17 cellular contexts compared by ENCODE assay signal in the genomic region with DNA sequence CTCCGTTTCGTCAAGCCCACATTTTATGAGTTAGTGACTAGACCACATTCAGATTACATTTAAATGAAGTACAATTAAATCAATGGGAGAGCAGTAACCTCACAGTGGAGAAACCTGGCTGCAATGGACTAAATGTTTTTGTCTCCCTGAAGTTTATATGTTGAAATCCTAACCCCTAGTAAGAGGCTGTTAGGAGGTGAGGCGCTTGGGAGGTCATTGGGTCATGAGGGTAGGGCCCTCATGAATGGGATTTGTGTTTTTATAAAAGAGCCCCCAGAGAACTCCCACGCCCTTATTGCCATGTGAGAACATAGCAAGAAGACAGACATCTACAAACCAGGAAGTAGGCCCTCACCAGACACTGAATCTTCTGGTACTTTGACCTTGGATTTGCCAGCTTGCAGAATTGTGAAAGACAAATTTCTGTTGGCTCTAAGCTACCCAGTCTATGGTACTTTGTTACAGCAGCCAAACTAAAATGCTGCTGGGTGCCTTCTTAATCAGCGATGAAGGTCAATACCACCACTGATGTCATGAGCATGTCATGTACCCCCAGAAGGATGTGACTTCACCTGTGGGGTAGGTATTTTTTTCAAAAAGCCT.
DNase-seq lines count a peak whose midpoint lies in the region; ATAC-seq and TF ChIP-seq lines count a peak whose summit lies in the region.
"Had no signal": no experiment of that assay in that cellular context is flagged by ENCODE, and none has a peak within 500 bp of the region (broad histone marks: within the 10 kb centered on the region; RNA-seq: fewer than 3 reads in every experiment).

No MANE protein-coding gene starts in this region.

- no peak for TF ChIP-seq CTCF in spleen (IDR thresholded peaks at IDR 0.05 in 8 of 11, conservative IDR thresholded peaks at IDR 0.05 in 3 of 11)
- no peak for TF ChIP-seq CTCF in stomach (IDR thresholded peaks at IDR 0.05)

- 76 to 82% (median 78%) methylated on average over 5 of the region's 5 CpGs for WGBS in spleen, 5 donors
- 91 to 95% (median 93%) methylated on average over 5 of the region's 5 CpGs for WGBS in stomach, 5 donors

- no peaks in the 10 kb centered on the region for H3K27me3 ChIP-seq in spleen (replicated peaks in 1 of 7)
- H3K27me3 ChIP-seq in stomach = no peaks in the 10 kb centered on the region
- H3K27me3 ChIP-seq: colonic mucosa, suprapubic skin had no signal

- H3K4me1 ChIP-seq in spleen (peaks cover 7 to 38% (median 23%) of the 10 kb centered on the region in 6 donors), stomach (peaks cover 0 to 7% (median 0%) of the 10 kb centered on the region in 4 donors)
- H3K4me1 ChIP-seq: colonic mucosa had no signal

- H3K27me3 Mint-ChIP-seq in activated CD4-positive, alpha-beta T cell treated with anti-CD3 and anti-CD28 coated beads for 36 hours = peaks cover 3% of the 10 kb centered on the region

- TF ChIP-seq POLR2A in spleen (IDR thresholded peaks at IDR 0.05) (no peak), stomach (IDR thresholded peaks at IDR 0.05) (no peak)

- POLR2A ChIA-PET in activated CD4-positive, alpha-beta T cell treated with anti-CD3 and anti-CD28 coated beads for 36 hours (lab: Charles Lee) = interaction anchor here (1.1 kb wide), 1 partner anchor 33 kb away, joined by 3 read pairs; no protein-coding TSS in a partner anchor

- H3K9me3 ChIP-seq in spleen (no peaks in the 10 kb centered on the region), stomach (no peaks in the 10 kb centered on the region)
- H3K9me3 ChIP-seq: colonic mucosa, suprapubic skin had no signal

- no peak overlapping the region for H3K4me3 Mint-ChIP-seq in activated CD4-positive, alpha-beta T cell treated with anti-CD3 and anti-CD28 coated beads for 36 hours
- H3K4me3 Mint-ChIP-seq: endodermal cell had no signal

- H3K36me3 Mint-ChIP-seq in activated CD4-positive, alpha-beta T cell treated with anti-CD3 and anti-CD28 coated beads for 36 hours (ENCODE audit: low read depth) = no peaks in the 10 kb centered on the region
- H3K36me3 Mint-ChIP-seq: activated naive CD8-positive, alpha-beta T cell treated with anti-CD3 and anti-CD28 coated beads, Interleukin-2, amount 10 ng/mL, durations not matched to agents 7 days and 5 days had no signal

- CTCF ChIA-PET in activated CD4-positive, alpha-beta T cell treated with anti-CD3 and anti-CD28 coated beads for 36 hours (lab: Charles Lee) = interaction anchor here (0.5 to 2.3 kb wide), 3 partner anchors 11 to 163 kb away, joined by 3 to 8 read pairs (median 3); no protein-coding TSS in a partner anchor

- H3K9me3 Mint-ChIP-seq in activated CD4-positive, alpha-beta T cell treated with anti-CD3 and anti-CD28 coated beads for 36 hours (ENCODE audit: low read depth) = no peaks in the 10 kb centered on the region
- H3K9me3 Mint-ChIP-seq: activated naive CD8-positive, alpha-beta T cell treated with anti-CD3 and anti-CD28 coated beads, Interleukin-2, amount 10 ng/mL, durations not matched to agents 7 days and 5 days; endodermal cell had no signal

- no peak for DNase-seq in activated CD4-positive, alpha-beta T cell treated with anti-CD3 and anti-CD28 coated beads for 36 hours
- no peak for DNase-seq in activated CD4-positive, alpha-beta T cell treated with anti-CD3 and anti-CD28 coated beads, Interleukin-2, amount 50 U/mL, for 1 hour
- DNase-seq in NCI-H526 (lab: John Stamatoyannopoulos, UW) = peak; percentile 53 to 77
- no peak for DNase-seq in left lobe of liver (ENCODE audit: low spot score)
- no peak for DNase-seq in spleen
- DNase-seq in C1 segment of cervical spinal cord (lab: John Stamatoyannopoulos, UW) = no peak
- DNase-seq in stomach = no peak
- DNase-seq: activated naive CD8-positive, alpha-beta T cell treated with anti-CD3 and anti-CD28 coated beads, Interleukin-2, amount 10 ng/mL, durations not matched to agents 7 days and 5 days; Calu3; colonic mucosa; MM.1S; NCI-H1930; NK-92 treated with Interleukin-12 subunit alpha and Interleukin-12 subunit beta, amount 100 ng/mL, for 24 hours had no signal

- peaks cover 12% of the 10 kb centered on the region for H3K4me1 Mint-ChIP-seq in activated CD4-positive, alpha-beta T cell treated with anti-CD3 and anti-CD28 coated beads for 36 hours

- H3K4me3 ChIP-seq in spleen (no peak overlapping the region), stomach (no peak overlapping the region)
- H3K4me3 ChIP-seq: colonic mucosa, suprapubic skin had no signal

- no peak for ATAC-seq in activated CD4-positive, alpha-beta T cell treated with anti-CD3 and anti-CD28 coated beads for 36 hours
- ATAC-seq in left lobe of liver (peak; percentile 86), HG02571 (IDR thresholded peaks at IDR 0.05; ENCODE audit: unreplicated experiment) (no peak)
- ATAC-seq: activated CD4-positive, CD25-positive, alpha-beta regulatory T cell treated with anti-CD3 and anti-CD28 coated beads, Interleukin-2, amount 50 U/mL, for 24 hours had no signal

- peak overlapping the region; percentile 76 for H3K27ac Mint-ChIP-seq in activated CD4-positive, alpha-beta T cell treated with anti-CD3 and anti-CD28 coated beads for 36 hours
- H3K27ac Mint-ChIP-seq: endodermal cell had no signal

- H3K36me3 ChIP-seq in spleen (no peaks in the 10 kb centered on the region), stomach (no peaks in the 10 kb centered on the region)
- H3K36me3 ChIP-seq: colonic mucosa, suprapubic skin had no signal

- no peak for TF ChIP-seq EP300 in stomach (IDR thresholded peaks at IDR 0.05)

- intact Hi-C loops in activated CD4-positive, alpha-beta T cell treated with anti-CD3 and anti-CD28 coated beads for 36 hours (cut with DNase I, micrococcal nuclease) = no loop called here
- intact Hi-C loops in spleen (cut with DNase I; ENCODE audit: low total_unique reads) = no loop called here
- intact Hi-C loops in stomach (cut with DNase I; ENCODE audit: low total_unique reads) = no loop called here

- peak overlapping the region; percentile 6 to 91 (median 78) for H3K27ac ChIP-seq in spleen
- H3K27ac ChIP-seq in stomach = peak overlapping the region in 1 of 5 donors; percentile 53
- H3K27ac ChIP-seq: colonic mucosa, suprapubic skin had no signal

Comparison
In these comparisons a context has a peak if more than half of its experiments do, and no peak if none do; other contexts are left out.
1. DNase-seq: peak in NCI-H526 (2 of 2); none in activated CD4-positive, alpha-beta T cell treated with anti-CD3 and anti-CD28 coated beads for 36 hours (single experiment), activated CD4-positive, alpha-beta T cell treated with anti-CD3 and anti-CD28 coated beads, Interleukin-2, amount 50 U/mL, for 1 hour (single experiment), left lobe of liver (single experiment), spleen (single experiment), C1 segment of cervical spinal cord (0 of 14) and stomach (single experiment).